ENCODE assay signal across 16 cellular contexts in the genomic region with DNA sequence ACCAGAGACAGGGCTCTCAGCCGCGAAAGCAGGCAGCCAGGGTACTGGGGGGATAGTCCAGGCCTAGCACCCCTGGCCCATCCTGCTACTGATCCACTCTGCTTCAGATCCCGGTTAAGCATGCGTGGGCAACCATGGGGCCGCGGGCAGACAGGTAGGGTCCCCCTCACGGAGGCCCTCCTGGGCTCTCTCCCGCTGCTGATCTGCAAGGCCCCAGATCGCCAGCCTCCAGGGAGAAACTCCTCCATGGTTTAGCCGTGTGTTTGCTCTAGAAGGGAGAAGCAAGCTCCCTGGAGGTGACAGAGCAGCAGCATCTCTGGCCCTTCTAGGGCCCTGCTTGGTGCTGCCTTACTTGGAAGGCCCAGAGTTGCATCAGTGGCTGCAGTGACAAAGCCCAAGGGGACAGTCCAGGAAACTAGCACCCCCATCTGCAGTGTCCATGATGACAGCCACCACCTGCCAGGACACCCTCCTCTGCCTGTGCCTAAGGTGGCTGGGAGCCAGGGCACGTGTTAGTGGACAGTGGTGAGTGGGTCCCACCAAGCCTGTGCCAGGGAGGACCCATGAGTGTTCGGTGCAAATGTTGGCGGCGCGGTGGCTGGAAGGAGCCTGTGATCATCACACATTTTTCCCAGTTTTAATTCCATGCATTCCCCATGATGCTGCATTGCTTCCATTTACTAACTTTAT. TPM values are rescaled to one million over a fixed set of nuclear protein-coding genes. Genes with fewer than 3 reads are reported as not detected.
A peak's percentile ranks its signal among the peaks of the same experiment; 100 is the strongest.
DNase-seq lines count a peak whose midpoint lies in the region; ATAC-seq, FAIRE-seq and TF ChIP-seq lines count a peak whose summit lies in the region.
"Had no signal": no experiment of that assay in that cellular context is flagged by ENCODE, and none has a peak within 500 bp of the region (broad histone marks: within the 10 kb centered on the region; RNA-seq: fewer than 3 reads in every experiment).

No MANE protein-coding gene starts in this region.

- H4K8ac ChIP-seq in H9 (replicated peaks; ENCODE audit: insufficient read length, low read depth, low read length) = no peak overlapping the region
- H4K8ac ChIP-seq in mesendoderm (ENCODE audit: low read depth, low read length) = no peak overlapping the region

- no peak for TF ChIP-seq EP300 in K562 (IDR thresholded peaks at IDR 0.05; ENCODE audit: low read length)

- H2BK5ac ChIP-seq in H9 (ENCODE audit: insufficient read length, low read length) (no peak overlapping the region), mesendoderm (ENCODE audit: low read length) (peak overlapping the region; percentile 38)

- H2BK120ac ChIP-seq in H9 (ENCODE audit: low read depth, low read length, poor library complexity, severe bottlenecking) = no peak overlapping the region
- H2BK120ac ChIP-seq in mesendoderm (ENCODE audit: low read depth, low read length) = no peak overlapping the region

- H3K9me3 Mint-ChIP-seq in H9 = peaks cover 42 to 52% of the 10 kb centered on the region in 2 experiments

- H3K36me3 ChIP-seq in K562 (ENCODE audit: control insufficient read depth, insufficient read depth, low read length) (peaks cover 31% of the 10 kb centered on the region; the same call in 2 of the 3 replicates), mesendoderm (ENCODE audit: control insufficient read depth, insufficient read depth, low read length) (no peaks in the 10 kb centered on the region), aorta (ENCODE audit: control insufficient read depth in 1 of 2, insufficient read depth in 2 of 2, low read length in 1 of 2) (no peaks in the 10 kb centered on the region)
- H3K36me3 ChIP-seq: BE2C had no signal

- no peaks in the 10 kb centered on the region for H3K79me1 ChIP-seq in H9 (ENCODE audit: insufficient read depth, low read depth, low read length, poor library complexity, severe bottlenecking)
- no peaks in the 10 kb centered on the region for H3K79me1 ChIP-seq in mesendoderm (ENCODE audit: low read length)

- peaks cover 7% of the 10 kb centered on the region for H3K9me3 ChIP-seq in H9 (ENCODE audit: control insufficient read depth, low read depth, low read length)
- peaks cover 7% of the 10 kb centered on the region for H3K9me3 ChIP-seq in K562 (replicated peaks; ENCODE audit: control insufficient read depth, insufficient read depth, low read depth, low read length)
- H3K9me3 ChIP-seq in aorta (ENCODE audit: control insufficient read depth, low read length) = no peaks in the 10 kb centered on the region
- H3K9me3 ChIP-seq: BE2C had no signal

- H3K9me1 ChIP-seq in K562 (ENCODE audit: control insufficient read depth, insufficient read depth, low read length) = no peaks in the 10 kb centered on the region

- no peak overlapping the region for H3K27ac Mint-ChIP-seq in H9

- H2BK15ac ChIP-seq in H9 (ENCODE audit: low read depth, low read length) = no peak overlapping the region; the same call in 1 of the 2 replicates
- no peak overlapping the region for H2BK15ac ChIP-seq in mesendoderm (replicated peaks; ENCODE audit: low read depth)

- TF ChIP-seq CTCF in H9 (conservative IDR thresholded peaks at IDR 0.05) (no peak), K562 (IDR thresholded peaks at IDR 0.05 in 2 of 3, conservative IDR thresholded peaks at IDR 0.05 in 1 of 3; ENCODE audit: insufficient read depth in 2 of 3, low read depth in 1 of 3, low read length in 3 of 3) (no peak)

- peaks cover 22% of the 10 kb centered on the region for H3K27me3 Mint-ChIP-seq in H9 (ENCODE audit: low read depth)

- no peak overlapping the region for H3K4me3 Mint-ChIP-seq in H9
- H3K4me3 Mint-ChIP-seq: CD4-positive, alpha-beta memory T cell had no signal

- intact Hi-C loops in K562 (cut with micrococcal nuclease) (no loop called here), aorta (cut with DNase I) (no loop called here)

- no peaks in the 10 kb centered on the region for H4K20me1 ChIP-seq in H9 (ENCODE audit: control insufficient read depth, insufficient read depth, insufficient read length)
- no peaks in the 10 kb centered on the region for H4K20me1 ChIP-seq in K562 (replicated peaks; ENCODE audit: control insufficient read depth, insufficient read depth, low read length)

- H3K4me2 ChIP-seq in H9 (ENCODE audit: insufficient read depth, insufficient read length, low read length) = no peak overlapping the region
- H3K4me2 ChIP-seq in K562 (ENCODE audit: insufficient read depth, low read length) = peak overlapping the region; percentile 22; the same call in 1 of the 2 replicates
- H3K4me2 ChIP-seq in mesendoderm (ENCODE audit: low read length) = no peak overlapping the region

- WGBS in H9 (ENCODE audit: extremely low coverage, insufficient read length, low lambda C conversion rate) = no CpG with 5 or more reads among the region's 15 CpGs
- 93% methylated on average over 15 of the region's 15 CpGs for WGBS in K562 (ENCODE audit: insufficient coverage, low coverage, missing lambda C conversion rate)
- no CpG with 5 or more reads among the region's 15 CpGs for WGBS in mesendoderm (ENCODE audit: extremely low coverage, insufficient coverage, low lambda C conversion rate)
- 96 to 98% methylated on average over 15 of the region's 15 CpGs for WGBS in aorta, 2 donors

- FAIRE-seq in K562 (lab: Jason Lieb, UNC) = no peak
- FAIRE-seq: A204.1, GM12878 had no signal

- H4K5ac ChIP-seq in H9 (ENCODE audit: insufficient read length, low read depth, low read length) = no peak overlapping the region
- H4K5ac ChIP-seq in mesendoderm (ENCODE audit: low read length) = no peak overlapping the region

- DNase-seq in H9 (no peak), K562 (ENCODE audit: extremely low read depth in 1 of 4, low spot score in 3 of 4) (no peak), mesendoderm (no peak), aorta (no peak), NCI-H510A treated with DMSO at 0.1 percent for 48 hours (lab: John Stamatoyannopoulos, UW) (no peak), cerebellar cortex (ENCODE audit: low spot score) (no peak)
- DNase-seq: BE2C; CD4-positive, alpha-beta memory T cell; DMS79; GOT3 had no signal

- CTCF ChIA-PET in K562 (lab: Yijun Ruan, JAX; ENCODE audit: low intra/inter-chr PET ratio) = interaction anchor here (0.6 kb wide), 1 partner anchor 16 kb away, joined by 3 read pairs; no protein-coding TSS in a partner anchor

- H3K56ac ChIP-seq in H9 (ENCODE audit: insufficient read length, low read depth, low read length) (no peak overlapping the region), mesendoderm (ENCODE audit: low read length) (no peak overlapping the region)

- H3K79me2 ChIP-seq in H9 (ENCODE audit: insufficient read depth, low read length) = no peaks in the 10 kb centered on the region
- H3K79me2 ChIP-seq in K562 (ENCODE audit: control insufficient read depth, insufficient read depth, low read length) = peaks cover 92% of the 10 kb centered on the region
- no peaks in the 10 kb centered on the region for H3K79me2 ChIP-seq in mesendoderm (ENCODE audit: control insufficient read depth, insufficient read depth, low read length)

- TF ChIP-seq RAD21 in K562 (CRISPR knock-in tag; conservative IDR thresholded peaks at IDR 0.05 in 1 of 2, IDR thresholded peaks at IDR 0.05 in 1 of 2) = no peak

- no peak overlapping the region for H3K27ac ChIP-seq in H9 (ENCODE audit: insufficient read length, low read depth, low read length)
- H3K27ac ChIP-seq in K562 (ENCODE audit: extremely low read depth, low read depth, low read length) = peak overlapping the region; percentile 20; the same call in 1 of the 3 replicates
- peak overlapping the region; percentile 4 for H3K27ac ChIP-seq in mesendoderm (ENCODE audit: low read depth, low read length)
- H3K27ac ChIP-seq in aorta (ENCODE audit: low read depth in 1 of 2, low read length in 2 of 2) = no peak overlapping the region
- H3K27ac ChIP-seq: C4-2B had no signal

- H3K18ac ChIP-seq in H9 (ENCODE audit: insufficient read length, low read depth, low read length) = no peak overlapping the region
- peak overlapping the region; percentile 41 for H3K18ac ChIP-seq in mesendoderm (ENCODE audit: low read length)

- no TSS peak for BruUV-seq in K562 (replicated peaks; lab: Mats Ljungman, UMichigan)

- H3T11ph ChIP-seq in H9 (ENCODE audit: low read length) = no peak overlapping the region

- TF ChIP-seq POLR2A in K562 (conservative IDR thresholded peaks at IDR 0.05) = no peak

- H2AK5ac ChIP-seq in H9 (ENCODE audit: insufficient read length, low read length) = no peak overlapping the region
- H2AK5ac ChIP-seq in mesendoderm (ENCODE audit: low read length) = peak overlapping the region; percentile 76

- no peak overlapping the region for H3K23ac ChIP-seq in H9 (ENCODE audit: insufficient read length, low read depth, low read length)
- H3K23ac ChIP-seq in mesendoderm (ENCODE audit: low read length) = no peak overlapping the region

- H3K4me1 Mint-ChIP-seq in H9 = peaks cover 35 to 52% of the 10 kb centered on the region in 2 experiments

- POLR2A ChIA-PET in K562 (lab: Yijun Ruan, JAX) = interaction anchor here (1.0 kb wide), 1 partner anchor 15 kb away, joined by 3 read pairs; no protein-coding TSS in a partner anchor

- no peak overlapping the region for H3K9ac ChIP-seq in H9 (ENCODE audit: extremely low read depth, insufficient read length, low read length)
- peak overlapping the region in 1 of 2 experiments; percentile 86; a peak in 2 of 4 replicates for H3K9ac ChIP-seq in K562 (ENCODE audit: insufficient read depth in 1 of 2, low read depth in 2 of 2, low read length in 2 of 2)
- H3K9ac ChIP-seq in mesendoderm (ENCODE audit: low read length) = no peak overlapping the region

- no peak overlapping the region for H2BK20ac ChIP-seq in H9 (ENCODE audit: low read depth, low read length, poor library complexity, severe bottlenecking)

- in situ Hi-C loops in K562 (cut with MboI) = no loop called here

- no peak overlapping the region for H3K4ac ChIP-seq in H9 (ENCODE audit: low read depth, low read length)
- peak overlapping the region; percentile 28 for H3K4ac ChIP-seq in mesendoderm (ENCODE audit: low read depth, low read length)

- H3K4me3 ChIP-seq in K562 = no peak overlapping the region
- no peak overlapping the region for H3K4me3 ChIP-seq in mesendoderm (ENCODE audit: low read length)
- no peak overlapping the region for H3K4me3 ChIP-seq in aorta (ENCODE audit: low read length in 2 of 2)
- H3K4me3 ChIP-seq: GM12878 had no signal

- no peak overlapping the region for H4K91ac ChIP-seq in H9 (ENCODE audit: insufficient read length, low read depth, low read length)

- no peaks in the 10 kb centered on the region for H3K23me2 ChIP-seq in H9 (ENCODE audit: insufficient read length, low read depth, low read length, poor library complexity, severe bottlenecking)

- peaks cover 20 to 51% (median 29%) of the 10 kb centered on the region in 3 experiments for H3K36me3 Mint-ChIP-seq in H9 (ENCODE audit: insufficient read depth in 1 of 3, low read depth in 3 of 3)
- H3K36me3 Mint-ChIP-seq: CD4-positive, alpha-beta memory T cell had no signal

- H2AFZ ChIP-seq in H9 (ENCODE audit: low read length) (no peak overlapping the region), K562 (ENCODE audit: low read depth, low read length) (no peak overlapping the region)

- no peak for ATAC-seq in K562
- ATAC-seq in aorta (ENCODE audit: low FRiP score) = peak; percentile 24
- no peak for ATAC-seq in GM21717 (IDR thresholded peaks at IDR 0.05; ENCODE audit: unreplicated experiment)
- ATAC-seq: GM12878 had no signal

- H3K4me1 ChIP-seq in H9 (ENCODE audit: insufficient read depth, low read length) (peaks cover 2% of the 10 kb centered on the region; the same call in 1 of the 2 replicates), K562 (replicated peaks in 1 of 2; ENCODE audit: control insufficient read depth in 2 of 2, insufficient read depth in 2 of 2, low read length in 2 of 2) (peaks cover 35 to 42% of the 10 kb centered on the region in 2 experiments), mesendoderm (ENCODE audit: control insufficient read depth, low read depth, low read length) (peaks cover 9% of the 10 kb centered on the region), aorta (ENCODE audit: control insufficient read depth in 1 of 2, insufficient read depth in 2 of 2, low read length in 2 of 2) (no peaks in the 10 kb centered on the region)
- H3K4me1 ChIP-seq: BE2C had no signal

- peak overlapping the region; percentile 5; the same call in 1 of the 2 replicates for H3K14ac ChIP-seq in H9 (ENCODE audit: insufficient read depth, low read length)

- no peaks in the 10 kb centered on the region for H3K27me3 ChIP-seq in H9 (ENCODE audit: insufficient read depth, low read length)
- H3K27me3 ChIP-seq in K562 (ENCODE audit: control insufficient read depth in 2 of 2, insufficient read depth in 2 of 2, low read length in 2 of 2) = no peaks in the 10 kb centered on the region
- H3K27me3 ChIP-seq in mesendoderm (ENCODE audit: insufficient read depth, low read length, poor library complexity) = no peaks in the 10 kb centered on the region
- no peaks in the 10 kb centered on the region for H3K27me3 ChIP-seq in aorta (ENCODE audit: control insufficient read depth in 1 of 2, insufficient read depth in 2 of 2, low read length in 1 of 2)
- H3K27me3 ChIP-seq: BE2C had no signal

- no peak overlapping the region for H2BK12ac ChIP-seq in H9 (ENCODE audit: insufficient read length, low read depth, low read length)

RNA-seq across cellular contexts. Expression of a gene that starts 29.2 kb away (rescaled TPM):
- not detected in 2 replicates for total RNA-seq in H9 (2021)
- not detected in 2 replicates for total RNA-seq in K562 (2011; cell fraction: chromatin; rRNA removed; ENCODE audit: low replicate concordance)
- total RNA-seq in K562 (2011; cell fraction: nucleolus; rRNA removed) = not detected in 2 replicates
- total RNA-seq in K562 (2011; cell fraction: nucleoplasm; rRNA removed) = not detected in 2 replicates
- not detected in 2 replicates for total RNA-seq in K562 (2014; rRNA removed)
- total RNA-seq in K562 (2014; rRNA removed; fragmentation: Illumina TruSeq; extraction: Trizol) = not detected in 2 replicates
- total RNA-seq in K562 (2015; rRNA removed; fragmentation: Illumina TruSeq; extraction: Trizol) = not detected in 2 replicates
- total RNA-seq in K562 (2021) = not detected in 2 replicates
- not detected in 2 replicates for polyA plus RNA-seq in K562 (2011; rRNA removed)
- not detected in 2 replicates for polyA plus RNA-seq in K562 (2011; cell fraction: cytosol; rRNA removed)
- polyA plus RNA-seq in K562 (2011; cell fraction: nucleus; rRNA removed) = not detected in 2 replicates
- not detected in 2 replicates for polyA plus RNA-seq in K562 (2012)
- not detected in 2 replicates for polyA plus RNA-seq in K562 (2014; fragmentation: Illumina TruSeq; extraction: Trizol)
- polyA plus RNA-seq in K562 (2014; fragmentation: Nextera tagmentation; extraction: Ambion mirVana) = not detected
- polyA plus RNA-seq in K562 (2014; rRNA removed) = not detected in 2 replicates
- not detected in 2 replicates for polyA minus RNA-seq in K562 (2011; rRNA and poly(A)+ RNA removed)
- polyA minus RNA-seq in K562 (2011; cell fraction: cytosol; rRNA and poly(A)+ RNA removed) = not detected in 2 replicates
- polyA minus RNA-seq in K562 (2011; cell fraction: nucleus; rRNA and poly(A)+ RNA removed) = not detected in 2 replicates
- polyA plus RNA-seq in mesendoderm (2013, experiment 1 of 2) = not detected
- polyA plus RNA-seq in mesendoderm (2013, experiment 2 of 2) = not detected
- not detected for total RNA-seq in aorta
- not detected for polyA plus RNA-seq in aorta
- total RNA-seq: CD4-positive, alpha-beta memory T cell; G401; GM12878 had no signal
- polyA plus RNA-seq: CD4-positive, alpha-beta memory T cell; GM12878 had no signal

RNA-seq across cellular contexts. Expression of a gene that starts 54.6 kb away (rescaled TPM):
- not detected in 2 replicates for total RNA-seq in H9 (2021)
- not detected in 2 replicates for total RNA-seq in K562 (2011; cell fraction: chromatin; rRNA removed; ENCODE audit: low replicate concordance)
- not detected in 2 replicates for total RNA-seq in K562 (2011; cell fraction: nucleolus; rRNA removed)
- total RNA-seq in K562 (2011; cell fraction: nucleoplasm; rRNA removed) = not detected in 2 replicates
- total RNA-seq in K562 (2014; rRNA removed) = not detected in 2 replicates
- not detected in 2 replicates for total RNA-seq in K562 (2014; rRNA removed; fragmentation: Illumina TruSeq; extraction: Trizol)
- not detected in 2 replicates for total RNA-seq in K562 (2015; rRNA removed; fragmentation: Illumina TruSeq; extraction: Trizol)
- not detected in 2 replicates for total RNA-seq in K562 (2021)
- not detected in 2 replicates for polyA plus RNA-seq in K562 (2011; rRNA removed)
- polyA plus RNA-seq in K562 (2011; cell fraction: cytosol; rRNA removed) = not detected in 2 replicates
- polyA plus RNA-seq in K562 (2011; cell fraction: nucleus; rRNA removed) = not detected in 2 replicates
- polyA plus RNA-seq in K562 (2012) = not detected in 2 replicates
- polyA plus RNA-seq in K562 (2014; fragmentation: Illumina TruSeq; extraction: Trizol) = not detected in 2 replicates
- polyA plus RNA-seq in K562 (2014; fragmentation: Nextera tagmentation; extraction: Ambion mirVana) = not detected
- not detected in 2 replicates for polyA plus RNA-seq in K562 (2014; rRNA removed)
- not detected in 2 replicates for polyA minus RNA-seq in K562 (2011; rRNA and poly(A)+ RNA removed)
- polyA minus RNA-seq in K562 (2011; cell fraction: cytosol; rRNA and poly(A)+ RNA removed) = not detected in 2 replicates
- not detected in 2 replicates for polyA minus RNA-seq in K562 (2011; cell fraction: nucleus; rRNA and poly(A)+ RNA removed)
- polyA plus RNA-seq in mesendoderm (2013, experiment 1 of 2) = not detected
- not detected for polyA plus RNA-seq in mesendoderm (2013, experiment 2 of 2)
- total RNA-seq in aorta = not detected
- polyA plus RNA-seq in aorta = under 1 TPM; 0.10 to 0.13 TPM
- total RNA-seq: CD4-positive, alpha-beta memory T cell; G401; GM12878; HT-29 had no signal
- polyA plus RNA-seq: CD4-positive, alpha-beta memory T cell; GM12878 had no signal

RNA-seq across cellular contexts. Expression of a gene that starts 57.9 kb away (rescaled TPM):
- total RNA-seq in H9 (2021) (50.6 and 57.5 TPM in 2 replicates), K562 (2014; rRNA removed) (115 TPM in 2 replicates), K562 (2014; rRNA removed; fragmentation: Illumina TruSeq; extraction: Trizol) (106 and 114 TPM in 2 replicates), K562 (2015; rRNA removed; fragmentation: Illumina TruSeq; extraction: Trizol) (98.1 and 105 TPM in 2 replicates), K562 (2021) (152 and 158 TPM in 2 replicates), aorta (100 to 1,000 TPM; 266 to 451 TPM)
- 210 and 255 TPM in 2 replicates for total RNA-seq in K562 (2011; cell fraction: chromatin; rRNA removed; ENCODE audit: low replicate concordance)
- 116 and 127 TPM in 2 replicates for total RNA-seq in K562 (2011; cell fraction: nucleolus; rRNA removed)
- total RNA-seq in K562 (2011; cell fraction: nucleoplasm; rRNA removed) = 147 and 162 TPM in 2 replicates
- polyA plus RNA-seq in K562 (2011; rRNA removed) (258 and 270 TPM in 2 replicates), K562 (2014; fragmentation: Illumina TruSeq; extraction: Trizol) (113 and 136 TPM in 2 replicates), K562 (2014; fragmentation: Nextera tagmentation; extraction: Ambion mirVana) (10 to 100 TPM; 47.4 to 53.0 TPM), K562 (2014; rRNA removed) (98.9 and 105 TPM in 2 replicates), aorta (100 to 1,000 TPM in 1 of 2 donors, 10 to 100 TPM in 1; 76.2 to 240 TPM)
- 98.2 and 133 TPM in 2 replicates for polyA plus RNA-seq in K562 (2011; cell fraction: cytosol; rRNA removed)
- polyA plus RNA-seq in K562 (2011; cell fraction: nucleus; rRNA removed) = 136 and 256 TPM in 2 replicates
- polyA plus RNA-seq in K562 (2012) = 103 and 113 TPM in 2 replicates
- 409 and 471 TPM in 2 replicates for polyA minus RNA-seq in K562 (2011; rRNA and poly(A)+ RNA removed)
- 218 and 242 TPM in 2 replicates for polyA minus RNA-seq in K562 (2011; cell fraction: cytosol; rRNA and poly(A)+ RNA removed)
- polyA minus RNA-seq in K562 (2011; cell fraction: nucleus; rRNA and poly(A)+ RNA removed) = 195 and 518 TPM in 2 replicates
- polyA plus RNA-seq in mesendoderm (2013, experiment 1 of 2) = 49.9 TPM
- polyA plus RNA-seq in mesendoderm (2013, experiment 2 of 2) = 51.9 TPM

Comparison
In these comparisons a context has a peak if more than half of its experiments do, and no peak if none do; other contexts are left out.
1. H3K27ac ChIP-seq: peak in K562 (single experiment) and mesendoderm (single experiment); none in H9 (single experiment) and aorta (0 of 2).